In genomic region chr1:174700314-174700713, GRCh38 we compare ENCODE assay signal across 34 cellular contexts.
"Had no signal": no experiment of that assay in that cellular context is flagged by ENCODE, and none has a peak within 500 bp of the region (broad histone marks: within the 10 kb centered on the region; RNA-seq: fewer than 3 reads in every experiment).

No MANE protein-coding gene starts in this region.

- H3K4me1 Mint-ChIP-seq: activated CD4-positive, alpha-beta T cell treated with anti-CD3 and anti-CD28 coated beads for 36 hours; activated CD4-positive, alpha-beta T cell treated with anti-CD3 and anti-CD28 coated beads, Interleukin-2, amount 10 ng/mL, durations not matched to agents 24 days and 14 days; activated CD8-positive, alpha-beta memory T cell treated with anti-CD3 and anti-CD28 coated beads, Interleukin-2, amount 10 ng/mL, durations not matched to agents 7 days and 5 days; T-cell had no signal

- DNase-seq: activated CD4-positive, alpha-beta memory T cell treated with anti-CD3 and anti-CD28 coated beads for 36 hours; activated CD4-positive, alpha-beta T cell treated with anti-CD3 and anti-CD28 coated beads for 36 hours; activated CD4-positive, alpha-beta T cell treated with anti-CD3 and anti-CD28 coated beads, Interleukin-2, amount 10 ng/mL, durations not matched to agents 24 days and 14 days; activated CD4-positive, CD25-positive, alpha-beta regulatory T cell; activated CD4-positive, CD25-positive, alpha-beta regulatory T cell treated with anti-CD3 and anti-CD28 coated beads, Interleukin-2, amount 50 U/mL, for 72 hours; activated CD8-positive, alpha-beta memory T cell treated with anti-CD3 and anti-CD28 coated beads, Interleukin-2, amount 10 ng/mL, durations not matched to agents 7 days and 5 days; activated CD8-positive, alpha-beta memory T cell treated with anti-CD3 and anti-CD28 coated beads, Interleukin-2, amount 50 U/mL, for 4 hours; activated CD8-positive, alpha-beta T cell treated with anti-CD3 and anti-CD28 coated beads, Interleukin-2, amount 10 ng/mL, durations not matched to agents 7 days and 5 days; activated effector memory CD4-positive, alpha-beta T cell treated with Interleukin-2 at 50 U/mL for 16 hours; activated gamma-delta T cell treated with Interleukin-2 at 50 U/mL for 16 hours; activated naive CD4-positive, alpha-beta T cell treated with anti-CD3 and anti-CD28 coated beads, Interleukin-2, amount 50 U/mL, for 16 hours; activated naive CD4-positive, alpha-beta T cell treated with Interleukin-2 at 50 U/mL for 16 hours; activated T-cell treated with anti-CD3 and anti-CD28 coated beads, Interleukin-2, amount 50 U/mL, for 1 hour; amniotic stem cell; anterior cingulate cortex; brain microvascular endothelial cell; cortex of kidney; dermis blood vessel endothelial cell; effector CD4-positive, alpha-beta T cell; effector memory CD8-positive, alpha-beta T cell; esophagus squamous epithelium; head of caudate nucleus; T-cell; T1000; WERI-Rb-1 had no signal

- H3K4me3 Mint-ChIP-seq: activated CD4-positive, alpha-beta memory T cell treated with anti-CD3 and anti-CD28 coated beads for 36 hours; activated CD4-positive, alpha-beta T cell treated with anti-CD3 and anti-CD28 coated beads for 36 hours; activated CD4-positive, alpha-beta T cell treated with anti-CD3 and anti-CD28 coated beads, Interleukin-2, amount 10 ng/mL, durations not matched to agents 24 days and 14 days; activated CD8-positive, alpha-beta memory T cell treated with anti-CD3 and anti-CD28 coated beads, Interleukin-2, amount 10 ng/mL, durations not matched to agents 7 days and 5 days; activated CD8-positive, alpha-beta T cell treated with anti-CD3 and anti-CD28 coated beads, Interleukin-2, amount 10 ng/mL, durations not matched to agents 7 days and 5 days; activated naive CD8-positive, alpha-beta T cell; activated T-helper 17 cell treated with anti-CD3 and anti-CD28 coated beads, Interleukin-2, amount 50 U/mL, for 72 hours; central memory CD8-positive, alpha-beta T cell; effector memory CD8-positive, alpha-beta T cell; T-cell; T-helper 1 cell treated with Interleukin-12 subunit alpha and Interleukin-12 subunit beta and Interleukin-4 antibody, amounts not matched to agents 30 μg/mL and 1 μg/mL, for 36 hours had no signal

- H3K27me3 ChIP-seq: brain microvascular endothelial cell, esophagus squamous epithelium had no signal

- H3K9me3 ChIP-seq: esophagus squamous epithelium had no signal

- H3K36me3 ChIP-seq: brain microvascular endothelial cell, esophagus squamous epithelium, WERI-Rb-1 had no signal

- H3K4me3 ChIP-seq: esophagus squamous epithelium had no signal

- H3K27ac ChIP-seq: brain microvascular endothelial cell, epithelial cell of prostate, esophagus squamous epithelium, WERI-Rb-1 had no signal

- H3K9me3 Mint-ChIP-seq: activated CD4-positive, alpha-beta memory T cell treated with anti-CD3 and anti-CD28 coated beads for 36 hours; activated T-helper 17 cell treated with anti-CD3 and anti-CD28 coated beads, Interleukin-2, amount 50 U/mL, for 72 hours; central memory CD8-positive, alpha-beta T cell; effector memory CD8-positive, alpha-beta T cell; T-cell; T-helper 1 cell treated with Interleukin-12 subunit alpha and Interleukin-12 subunit beta and Interleukin-4 antibody, amounts not matched to agents 30 μg/mL and 1 μg/mL, for 36 hours had no signal

- H3K27me3 Mint-ChIP-seq: activated CD4-positive, alpha-beta memory T cell treated with anti-CD3 and anti-CD28 coated beads for 36 hours; activated CD4-positive, alpha-beta T cell treated with anti-CD3 and anti-CD28 coated beads for 36 hours; activated CD4-positive, alpha-beta T cell treated with anti-CD3 and anti-CD28 coated beads, Interleukin-2, amount 10 ng/mL, durations not matched to agents 24 days and 14 days; activated CD8-positive, alpha-beta memory T cell treated with anti-CD3 and anti-CD28 coated beads, Interleukin-2, amount 10 ng/mL, durations not matched to agents 7 days and 5 days; activated naive CD8-positive, alpha-beta T cell; activated T-helper 17 cell treated with anti-CD3 and anti-CD28 coated beads, Interleukin-2, amount 50 U/mL, for 72 hours; central memory CD8-positive, alpha-beta T cell; effector memory CD8-positive, alpha-beta T cell; T-cell had no signal

- H3K36me3 Mint-ChIP-seq: activated CD4-positive, alpha-beta memory T cell treated with anti-CD3 and anti-CD28 coated beads for 36 hours had no signal

- FAIRE-seq: astrocyte, bronchial epithelial cell, endothelial cell of umbilical vein, frontal cortex had no signal

- H3K4me1 ChIP-seq: esophagus squamous epithelium had no signal

- H3K27ac Mint-ChIP-seq: activated CD4-positive, alpha-beta memory T cell treated with anti-CD3 and anti-CD28 coated beads for 36 hours; activated CD4-positive, alpha-beta T cell treated with anti-CD3 and anti-CD28 coated beads for 36 hours; activated CD4-positive, alpha-beta T cell treated with anti-CD3 and anti-CD28 coated beads, Interleukin-2, amount 10 ng/mL, durations not matched to agents 24 days and 14 days; activated CD8-positive, alpha-beta memory T cell treated with anti-CD3 and anti-CD28 coated beads, Interleukin-2, amount 10 ng/mL, durations not matched to agents 7 days and 5 days; activated CD8-positive, alpha-beta T cell treated with anti-CD3 and anti-CD28 coated beads, Interleukin-2, amount 10 ng/mL, durations not matched to agents 7 days and 5 days; activated naive CD8-positive, alpha-beta T cell; activated T-helper 17 cell treated with anti-CD3 and anti-CD28 coated beads, Interleukin-2, amount 50 U/mL, for 72 hours; effector memory CD8-positive, alpha-beta T cell; T-cell; T-helper 1 cell treated with Interleukin-12 subunit alpha and Interleukin-12 subunit beta and Interleukin-4 antibody, amounts not matched to agents 30 μg/mL and 1 μg/mL, for 36 hours had no signal

- ATAC-seq: activated CD4-positive, alpha-beta T cell treated with anti-CD3 and anti-CD28 coated beads for 36 hours; activated CD8-positive, alpha-beta memory T cell treated with anti-CD3 and anti-CD28 coated beads, Interleukin-2, amount 10 ng/mL, durations not matched to agents 7 days and 5 days; activated CD8-positive, alpha-beta T cell treated with anti-CD3 and anti-CD28 coated beads, Interleukin-2, amount 10 ng/mL, durations not matched to agents 7 days and 5 days; activated T-helper 17 cell treated with anti-CD3 and anti-CD28 coated beads, Interleukin-2, amount 50 U/mL, for 72 hours; effector memory CD8-positive, alpha-beta T cell; T-cell had no signal
